Comparison of ENCODE assay signal across 21 cellular contexts in the genomic region with DNA sequence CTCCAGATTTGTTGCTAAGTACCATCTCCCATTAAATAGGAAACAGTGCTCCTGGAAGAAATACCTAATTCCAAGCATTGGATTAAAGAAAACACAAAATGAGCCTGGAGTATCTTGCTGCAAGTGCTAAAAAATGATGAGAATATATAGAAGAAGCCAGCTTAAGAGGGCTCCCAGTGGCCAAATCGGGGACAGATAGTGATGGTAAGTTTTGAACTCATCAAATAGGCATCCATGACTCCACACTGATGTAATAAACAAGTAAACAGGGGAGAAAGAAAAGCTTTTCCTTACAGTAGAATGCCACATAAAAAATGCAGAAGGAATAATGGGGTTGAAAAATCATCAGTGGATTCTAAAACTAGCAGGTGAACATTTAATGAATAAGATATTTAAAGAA.
"Had no signal": no experiment of that assay in that cellular context is flagged by ENCODE, and none has a peak within 500 bp of the region (broad histone marks: within the 10 kb centered on the region; RNA-seq: fewer than 3 reads in every experiment).

No MANE protein-coding gene starts in this region.

- H3K27me3 ChIP-seq: MG63 had no signal

- H3K9me3 Mint-ChIP-seq: activated B cell treated with CpG ODN at 0.5 μM for 24 hours; activated CD4-positive, alpha-beta T cell treated with anti-CD3 and anti-CD28 coated beads, Interleukin-2, amount 10 ng/mL, durations not matched to agents 24 days and 14 days; activated naive CD8-positive, alpha-beta T cell treated with anti-CD3 and anti-CD28 coated beads for 36 hours; activated T-cell treated with anti-CD3 and anti-CD28 coated beads, Interleukin-2, amount 50 U/mL, for 4 hours had no signal

- H3K36me3 Mint-ChIP-seq: activated naive CD8-positive, alpha-beta T cell treated with anti-CD3 and anti-CD28 coated beads for 36 hours had no signal

- ATAC-seq: activated T-cell treated with anti-CD3 and anti-CD28 coated beads, Interleukin-2, amount 50 U/mL, for 4 hours; T-helper 17 cell had no signal

- H3K4me3 Mint-ChIP-seq: activated B cell treated with CpG ODN at 0.5 μM for 24 hours; activated CD4-positive, alpha-beta T cell treated with anti-CD3 and anti-CD28 coated beads, Interleukin-2, amount 10 ng/mL, durations not matched to agents 24 days and 14 days; activated naive CD8-positive, alpha-beta T cell treated with anti-CD3 and anti-CD28 coated beads for 36 hours; activated T-cell treated with anti-CD3 and anti-CD28 coated beads, Interleukin-2, amount 50 U/mL, for 4 hours; T-helper 17 cell had no signal

- H3K4me1 Mint-ChIP-seq: activated B cell treated with CpG ODN at 0.5 μM for 24 hours; activated CD4-positive, alpha-beta T cell treated with anti-CD3 and anti-CD28 coated beads, Interleukin-2, amount 10 ng/mL, durations not matched to agents 24 days and 14 days; activated naive CD8-positive, alpha-beta T cell treated with anti-CD3 and anti-CD28 coated beads for 36 hours; T-helper 17 cell had no signal

- H3K27ac Mint-ChIP-seq: activated B cell treated with CpG ODN at 0.5 μM for 24 hours; activated CD4-positive, alpha-beta T cell treated with anti-CD3 and anti-CD28 coated beads, Interleukin-2, amount 10 ng/mL, durations not matched to agents 24 days and 14 days; activated naive CD8-positive, alpha-beta T cell treated with anti-CD3 and anti-CD28 coated beads for 36 hours; T-helper 17 cell had no signal

- H3K27me3 Mint-ChIP-seq: activated CD4-positive, alpha-beta T cell treated with anti-CD3 and anti-CD28 coated beads, Interleukin-2, amount 10 ng/mL, durations not matched to agents 24 days and 14 days had no signal

- H3K4me3 ChIP-seq: MG63 had no signal

- DNase-seq: activated B cell treated with CpG ODN at 0.5 μM for 24 hours; activated CD4-positive, alpha-beta T cell treated with anti-CD3 and anti-CD28 coated beads for 1 hour; activated CD4-positive, alpha-beta T cell treated with anti-CD3 and anti-CD28 coated beads, Interleukin-2, amount 10 ng/mL, durations not matched to agents 24 days and 14 days; activated CD4-positive, alpha-beta T cell treated with anti-CD3 and anti-CD28 coated beads, Interleukin-2, amount 50 U/mL, for 48 hours; activated CD8-positive, alpha-beta memory T cell treated with anti-CD3 and anti-CD28 coated beads for 24 hours; activated effector memory CD4-positive, alpha-beta T cell treated with anti-CD3 and anti-CD28 coated beads, Interleukin-2, amount 50 U/mL, for 16 hours; activated naive CD4-positive, alpha-beta T cell treated with Interleukin-2 at 50 U/mL for 16 hours; activated naive CD8-positive, alpha-beta T cell treated with anti-CD3 and anti-CD28 coated beads for 36 hours; activated T-cell treated with anti-CD3 and anti-CD28 coated beads, Interleukin-2, amount 50 U/mL, for 4 hours; caudate nucleus; MG63; MV-4-11; NCI-H1092 treated with DMSO at 0.1 percent for 48 hours; NCI-H1436; NCI-H1694 treated with DMSO at 0.1 percent for 48 hours; NCI-H510A; NCI-H526 treated with DMSO at 0.1 percent for 48 hours; NCI-H82; SHP77 treated with DMSO at 0.1 percent for 48 hours; T-helper 17 cell; T-helper 9 cell had no signal

- H3K36me3 ChIP-seq: MG63 had no signal

- H3K9me3 ChIP-seq: MG63 had no signal
